8 cellular contexts compared by ENCODE assay signal in the genomic region with DNA sequence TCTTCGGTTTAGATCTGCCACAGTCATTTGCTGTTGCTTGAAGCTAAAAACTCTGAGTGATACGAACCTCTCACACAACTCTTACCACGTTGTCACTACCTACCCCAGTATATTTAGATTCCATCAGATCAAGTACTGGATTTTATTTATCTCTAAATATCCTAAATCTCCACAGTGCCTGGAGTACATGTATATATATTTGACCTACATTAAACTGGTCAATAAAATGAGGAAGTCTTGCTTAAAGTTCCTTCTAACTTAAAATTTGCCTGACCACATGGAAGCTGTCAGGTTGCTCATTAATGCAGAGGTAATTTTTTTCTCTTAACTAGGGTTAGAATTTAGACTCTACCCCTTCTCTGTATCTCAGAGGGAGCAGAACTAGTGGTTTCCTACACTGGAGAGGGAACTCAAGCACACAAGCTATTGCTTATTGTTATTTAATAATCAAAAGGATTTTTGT. TPM values are rescaled to one million over a fixed set of nuclear protein-coding genes. Genes with fewer than 3 reads are reported as not detected.
DNase-seq lines count a peak whose midpoint lies in the region; ATAC-seq and TF ChIP-seq lines count a peak whose summit lies in the region.

No MANE protein-coding gene starts in this region.

- WGBS in esophagus muscularis mucosa: 83% methylated on average over 3 of the region's 3 CpGs
- whole genome bisulfite sequencing in aorta, 2 donors: 50 to 58% methylated on average over 3 of the region's 3 CpGs

- in situ Hi-C loops in ACHN (cut with HindIII; ENCODE audit: low pct_ligation_motif_present, low pct_unique_long_range_greater_than_20kb, low sequenced_read_pairs): loop anchor here (25.0 kb wide), 1 partner anchor 92 kb away; no protein-coding TSS in a partner anchor

- no peak for TF ChIP-seq POLR2A in esophagus muscularis mucosa (IDR thresholded peaks at IDR 0.05; ENCODE audit: low read depth)

- H3K36me3 ChIP-seq in left ventricle myocardium inferior (no peaks in the 10 kb centered on the region), esophagus muscularis mucosa (no peaks in the 10 kb centered on the region), aorta (ENCODE audit: control insufficient read depth in 1 of 2, insufficient read depth in 2 of 2, low read length in 1 of 2) (no peaks in the 10 kb centered on the region)

- H3K27ac ChIP-seq in left ventricle myocardium inferior (replicated peaks) (peak overlapping the region; percentile 82), esophagus muscularis mucosa (replicated peaks in 1 of 4) (peak overlapping the region; percentile 39 to 57 (median 53)), aorta (ENCODE audit: low read depth in 1 of 2, low read length in 2 of 2) (no peak overlapping the region)

- no peak for TF ChIP-seq EP300 in esophagus muscularis mucosa (IDR thresholded peaks at IDR 0.05)

- intact Hi-C loops in left ventricle myocardium inferior (cut with micrococcal nuclease): no loop called here
- intact Hi-C loops in left ventricle myocardium superior (cut with micrococcal nuclease): no loop called here
- intact Hi-C loops in esophagus muscularis mucosa (cut with DNase I): no loop called here
- intact Hi-C loops in aorta (cut with DNase I): no loop called here

- H3K4me1 ChIP-seq in left ventricle myocardium inferior (no peaks in the 10 kb centered on the region), esophagus muscularis mucosa (peaks cover 0 to 6% (median 0%) of the 10 kb centered on the region in 4 donors), aorta (ENCODE audit: control insufficient read depth in 1 of 2, insufficient read depth in 2 of 2, low read length in 2 of 2) (no peaks in the 10 kb centered on the region)

- H3K27me3 ChIP-seq in left ventricle myocardium inferior (ENCODE audit: low read depth) (peaks cover 8% of the 10 kb centered on the region), esophagus muscularis mucosa (no peaks in the 10 kb centered on the region), aorta (ENCODE audit: control insufficient read depth in 1 of 2, insufficient read depth in 2 of 2, low read length in 1 of 2) (no peaks in the 10 kb centered on the region)

- DNase-seq in left ventricle myocardium inferior (no peak), left ventricle myocardium superior (no peak), esophagus muscularis mucosa (ENCODE audit: extremely low spot score) (no peak), aorta (no peak), ACHN (no peak), COLO829 (ENCODE audit: low spot score) (no peak), superior temporal gyrus (ENCODE audit: extremely low spot score) (no peak)

- no peaks in the 10 kb centered on the region for H3K9me3 ChIP-seq in left ventricle myocardium inferior (replicated peaks)
- H3K9me3 ChIP-seq in esophagus muscularis mucosa: no peaks in the 10 kb centered on the region
- H3K9me3 ChIP-seq in aorta (ENCODE audit: control insufficient read depth, low read length): peaks cover 1% of the 10 kb centered on the region

- TF ChIP-seq CTCF in left ventricle myocardium inferior (IDR thresholded peaks at IDR 0.05; ENCODE audit: borderline replicate concordance): no peak
- no peak for TF ChIP-seq CTCF in esophagus muscularis mucosa (IDR thresholded peaks at IDR 0.05)

- ATAC-seq in left ventricle myocardium superior (no peak), HG03571 (IDR thresholded peaks at IDR 0.05; ENCODE audit: unreplicated experiment) (peak; percentile 30), aorta (ENCODE audit: low FRiP score) (peak; percentile 19)

- H3K4me3 ChIP-seq in left ventricle myocardium inferior: no peak overlapping the region
- H3K4me3 ChIP-seq in esophagus muscularis mucosa: no peak overlapping the region
- H3K4me3 ChIP-seq in aorta (ENCODE audit: low read length in 2 of 2): no peak overlapping the region

RNA-seq across cellular contexts. Expression of a gene that starts 3.1 kb away (rescaled TPM):
- total RNA-seq in left ventricle myocardium inferior: 0.03 TPM
- total RNA-seq in left ventricle myocardium superior: 0.05 TPM
- under 1 TPM; under 0.01 to 0.17 (median 0.15) TPM for total RNA-seq in esophagus muscularis mucosa
- total RNA-seq in aorta: 1 to 10 TPM in 1 of 2 donors, under 1 TPM in 1; 0.69 to 1.7 TPM
- 1 to 10 TPM in 1 of 2 donors, not detected in 1; 3.0 TPM for polyA plus RNA-seq in aorta

Comparison
In these comparisons a context has a peak if more than half of its experiments do, and no peak if none do; other contexts are left out.
1. H3K27ac ChIP-seq: peak in left ventricle myocardium inferior (single experiment) and esophagus muscularis mucosa (4 of 4); none in aorta (0 of 2).